In the genomic region with DNA sequence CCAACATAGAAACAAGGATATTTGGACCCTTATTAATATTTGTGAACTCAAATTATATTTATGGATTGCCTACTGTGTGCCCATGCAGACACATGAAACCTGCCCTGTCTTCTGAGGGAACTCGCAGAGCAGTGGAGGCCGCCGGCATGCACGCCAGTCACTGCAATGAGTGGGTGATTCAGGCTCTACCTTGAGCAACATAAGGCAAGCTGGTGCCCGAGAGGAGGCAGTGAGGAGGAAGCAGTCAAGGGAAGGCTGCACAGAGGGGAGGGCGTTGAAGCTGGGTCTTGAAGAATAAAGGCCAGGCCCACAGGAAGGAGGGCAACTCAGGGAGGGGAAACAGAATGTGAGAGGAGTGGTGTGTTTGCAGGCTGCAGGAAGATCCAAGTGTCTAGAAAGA, we compare ENCODE assay signal across 16 cellular contexts. TPM values are rescaled to one million over a fixed set of nuclear protein-coding genes. Genes with fewer than 3 reads are reported as not detected.
DNase-seq lines count a peak whose midpoint lies in the region; ATAC-seq and TF ChIP-seq lines count a peak whose summit lies in the region.
"Had no signal": no experiment of that assay in that cellular context is flagged by ENCODE, and none has a peak within 500 bp of the region (broad histone marks: within the 10 kb centered on the region; RNA-seq: fewer than 3 reads in every experiment).

No MANE protein-coding gene starts in this region.

- intact Hi-C loops in activated T-helper 2 cell treated with anti-CD3 and anti-CD28 coated beads, Interferon-gamma antibody, Interleukin-2, Interleukin-4, amounts not matched to agents 10 μg/mL and 5 μg/mL and 100 μg/mL, durations not matched to agents 14 hours and 24 hours and 36 hours (cut with micrococcal nuclease) = loop anchor here (2.0 to 5.0 kb wide), 2 partner anchors 125 to 977 kb away; partner anchors contain the start of gene USO1

- no peaks in the 10 kb centered on the region for H3K36me3 ChIP-seq in Loucy (ENCODE audit: insufficient read depth, low read length)

- DNase-seq in ELF-1 (ENCODE audit: low read depth, low spot score) (peak; percentile 72), UCSD-AML1 (lab: John Stamatoyannopoulos, UW; ENCODE audit: unreplicated experiment) (peak; percentile 60), iris pigment epithelial cell (ENCODE audit: low read depth) (peak; percentile 64), OCI-M2 (lab: John Stamatoyannopoulos, UW; ENCODE audit: unreplicated experiment) (no peak), middle frontal gyrus (ENCODE audit: extremely low spot score, low spot score) (no peak)
- DNase-seq in activated T-helper 2 cell treated with anti-CD3 and anti-CD28 coated beads, Interferon-gamma antibody, Interleukin-2, Interleukin-4, amounts not matched to agents 10 μg/mL and 5 μg/mL and 100 μg/mL, durations not matched to agents 14 hours and 24 hours and 36 hours (ENCODE audit: low spot score) = no peak
- DNase-seq: activated T-cell treated with anti-CD3 and anti-CD28 coated beads, Interleukin-2, amount 50 U/mL, for 1 hour; CD4-positive, alpha-beta T cell; NCI-H2107; PC-9; retina; stimulated activated CD4-positive, alpha-beta T cell treated with anti-CD3 and anti-CD28 coated beads, Interleukin-2, amount 100 ng/mL, for 48 hours had no signal

- H3K4me1 ChIP-seq in Loucy (ENCODE audit: insufficient read depth, low read length, poor library complexity, severe bottlenecking) = peaks cover 3% of the 10 kb centered on the region

- no peaks in the 10 kb centered on the region for H3K79me2 ChIP-seq in Loucy (ENCODE audit: insufficient read depth, low read length)

- H3K4me2 ChIP-seq in Loucy (ENCODE audit: low read depth, low read length, poor library complexity, severe bottlenecking) = peak overlapping the region; percentile 14
- H3K4me2 ChIP-seq: PC-9 had no signal

- H3K9ac ChIP-seq in Loucy (ENCODE audit: low read depth, low read length, poor library complexity, severe bottlenecking) = no peak overlapping the region

- peak; percentile 25; the same call in 1 of the 2 replicates for TF ChIP-seq CTCF in Loucy (conservative IDR thresholded peaks at IDR 0.05; ENCODE audit: low read length)

- H3K9me3 ChIP-seq in Loucy (ENCODE audit: insufficient read depth, low read depth, low read length) = no peaks in the 10 kb centered on the region

- no peak overlapping the region for H3K27ac Mint-ChIP-seq in activated T-helper 2 cell treated with anti-CD3 and anti-CD28 coated beads, Interferon-gamma antibody, Interleukin-2, Interleukin-4, amounts not matched to agents 10 μg/mL and 5 μg/mL and 100 μg/mL, durations not matched to agents 14 hours and 24 hours and 36 hours
- H3K27ac Mint-ChIP-seq: CD4-positive, alpha-beta T cell; IgD-negative memory B cell; stimulated activated naive CD8-positive, alpha-beta T cell treated with anti-CD3 and anti-CD28 coated beads, Interleukin-15, Interleukin-2, amounts not matched to agents 100 ng/mL and 50 ng/mL, for 24 hours had no signal

- peaks cover 4% of the 10 kb centered on the region for H3K27me3 Mint-ChIP-seq in activated T-helper 2 cell treated with anti-CD3 and anti-CD28 coated beads, Interferon-gamma antibody, Interleukin-2, Interleukin-4, amounts not matched to agents 10 μg/mL and 5 μg/mL and 100 μg/mL, durations not matched to agents 14 hours and 24 hours and 36 hours (ENCODE audit: low read depth)

- no peaks in the 10 kb centered on the region for H3K36me3 Mint-ChIP-seq in activated T-helper 2 cell treated with anti-CD3 and anti-CD28 coated beads, Interferon-gamma antibody, Interleukin-2, Interleukin-4, amounts not matched to agents 10 μg/mL and 5 μg/mL and 100 μg/mL, durations not matched to agents 14 hours and 24 hours and 36 hours (ENCODE audit: low read depth)
- H3K36me3 Mint-ChIP-seq: IgD-negative memory B cell had no signal

- H3F3A ChIP-seq in Loucy (ENCODE audit: low read depth) = 0 out of 2 replicates have a peak, but pooled peaks cover 3% of the 10 kb centered on the region

- H2AFZ ChIP-seq in Loucy (ENCODE audit: low read length) = peak overlapping the region; percentile 82
- H2AFZ ChIP-seq: PC-9 had no signal

- no peak overlapping the region for H3K4me3 Mint-ChIP-seq in activated T-helper 2 cell treated with anti-CD3 and anti-CD28 coated beads, Interferon-gamma antibody, Interleukin-2, Interleukin-4, amounts not matched to agents 10 μg/mL and 5 μg/mL and 100 μg/mL, durations not matched to agents 14 hours and 24 hours and 36 hours (ENCODE audit: low read depth)
- H3K4me3 Mint-ChIP-seq: CD4-positive, alpha-beta T cell; IgD-negative memory B cell; stimulated activated naive CD8-positive, alpha-beta T cell treated with anti-CD3 and anti-CD28 coated beads, Interleukin-15, Interleukin-2, amounts not matched to agents 100 ng/mL and 50 ng/mL, for 24 hours had no signal

- no peaks in the 10 kb centered on the region for H3K9me3 Mint-ChIP-seq in activated T-helper 2 cell treated with anti-CD3 and anti-CD28 coated beads, Interferon-gamma antibody, Interleukin-2, Interleukin-4, amounts not matched to agents 10 μg/mL and 5 μg/mL and 100 μg/mL, durations not matched to agents 14 hours and 24 hours and 36 hours
- H3K9me3 Mint-ChIP-seq: CD4-positive, alpha-beta T cell; IgD-negative memory B cell; stimulated activated naive CD8-positive, alpha-beta T cell treated with anti-CD3 and anti-CD28 coated beads, Interleukin-15, Interleukin-2, amounts not matched to agents 100 ng/mL and 50 ng/mL, for 24 hours had no signal

- H3K4me3 ChIP-seq in Loucy (ENCODE audit: low read length, poor library complexity, severe bottlenecking) = no peak overlapping the region
- H3K4me3 ChIP-seq: PC-9 had no signal

- H3K27me3 ChIP-seq in Loucy (ENCODE audit: insufficient read depth, low read length, poor library complexity, severe bottlenecking) = no peaks in the 10 kb centered on the region

- H3K9me2 ChIP-seq in Loucy (replicated peaks; ENCODE audit: low read depth, low read length) = no peaks in the 10 kb centered on the region

- peaks cover 10% of the 10 kb centered on the region for H3K4me1 Mint-ChIP-seq in activated T-helper 2 cell treated with anti-CD3 and anti-CD28 coated beads, Interferon-gamma antibody, Interleukin-2, Interleukin-4, amounts not matched to agents 10 μg/mL and 5 μg/mL and 100 μg/mL, durations not matched to agents 14 hours and 24 hours and 36 hours (ENCODE audit: low read depth)

- no peaks in the 10 kb centered on the region for H4K20me1 ChIP-seq in Loucy (ENCODE audit: insufficient read depth, low read length, poor library complexity, severe bottlenecking)

- no peak for ATAC-seq in GM21786 (IDR thresholded peaks at IDR 0.05; ENCODE audit: unreplicated experiment)

RNA-seq across cellular contexts. Expression of gene PPEF2, which starts 52.8 kb away (rescaled TPM):
- 0.11 TPM in 1 of 2 replicates, not detected in the other for total RNA-seq in activated T-helper 2 cell treated with anti-CD3 and anti-CD28 coated beads, Interferon-gamma antibody, Interleukin-2, Interleukin-4, amounts not matched to agents 10 μg/mL and 5 μg/mL and 100 μg/mL, durations not matched to agents 14 hours and 24 hours and 36 hours
- total RNA-seq: PC-9 had no signal

Comparison
In these comparisons a context has a peak if more than half of its experiments do, and no peak if none do; other contexts are left out.
1. DNase-seq: peak in ELF-1 (single experiment), UCSD-AML1 (single experiment) and iris pigment epithelial cell (single experiment); none in activated T-helper 2 cell treated with anti-CD3 and anti-CD28 coated beads, Interferon-gamma antibody, Interleukin-2, Interleukin-4, amounts not matched to agents 10 μg/mL and 5 μg/mL and 100 μg/mL, durations not matched to agents 14 hours and 24 hours and 36 hours (single experiment), OCI-M2 (single experiment) and middle frontal gyrus (single experiment).